Comparison of ENCODE assay signal across 1 cellular context in genomic region chr19:17947815-17948473, GRCh38.
A peak's percentile ranks its signal among the peaks of the same experiment; 100 is the strongest.
TF ChIP-seq lines count a peak whose summit lies in the region.

No MANE protein-coding gene starts in this region.

TF ChIP-seq in K562, 482 proteins besides CTCF, POLR2A, EP300 and RAD21 (continued from another document and continues in another):
- TF ChIP-seq ZBTB49 (CRISPR knock-in tag; IDR thresholded peaks at IDR 0.05; ENCODE audit: borderline replicate concordance), result no peak
- no peak for TF ChIP-seq EHMT2 (IDR thresholded peaks at IDR 0.05)
- no peak for TF ChIP-seq BRD4 (IDR thresholded peaks at IDR 0.05)
- no peak for TF ChIP-seq ZNF134 (CRISPR knock-in tag; conservative IDR thresholded peaks at IDR 0.05)
- TF ChIP-seq, protein P1, sequence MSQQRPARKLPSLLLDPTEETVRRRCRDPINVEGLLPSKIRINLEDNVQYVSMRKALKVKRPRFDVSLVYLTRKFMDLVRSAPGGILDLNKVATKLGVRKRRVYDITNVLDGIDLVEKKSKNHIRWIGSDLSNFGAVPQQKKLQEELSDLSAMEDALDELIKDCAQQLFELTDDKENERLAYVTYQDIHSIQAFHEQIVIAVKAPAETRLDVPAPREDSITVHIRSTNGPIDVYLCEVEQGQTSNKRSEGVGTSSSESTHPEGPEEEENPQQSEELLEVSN (IDR thresholded peaks at IDR 0.05; ENCODE audit: borderline replicate concordance in 1 of 2, extremely low read depth in 1 of 2, insufficient read depth in 1 of 2, insufficient read length in 1 of 2, low read depth in 1 of 2, low read length in 1 of 2, poor library complexity in 1 of 2, severe bottlenecking in 1 of 2), result peak in 1 of 2 experiments; percentile 26
- TF ChIP-seq, protein P2, sequence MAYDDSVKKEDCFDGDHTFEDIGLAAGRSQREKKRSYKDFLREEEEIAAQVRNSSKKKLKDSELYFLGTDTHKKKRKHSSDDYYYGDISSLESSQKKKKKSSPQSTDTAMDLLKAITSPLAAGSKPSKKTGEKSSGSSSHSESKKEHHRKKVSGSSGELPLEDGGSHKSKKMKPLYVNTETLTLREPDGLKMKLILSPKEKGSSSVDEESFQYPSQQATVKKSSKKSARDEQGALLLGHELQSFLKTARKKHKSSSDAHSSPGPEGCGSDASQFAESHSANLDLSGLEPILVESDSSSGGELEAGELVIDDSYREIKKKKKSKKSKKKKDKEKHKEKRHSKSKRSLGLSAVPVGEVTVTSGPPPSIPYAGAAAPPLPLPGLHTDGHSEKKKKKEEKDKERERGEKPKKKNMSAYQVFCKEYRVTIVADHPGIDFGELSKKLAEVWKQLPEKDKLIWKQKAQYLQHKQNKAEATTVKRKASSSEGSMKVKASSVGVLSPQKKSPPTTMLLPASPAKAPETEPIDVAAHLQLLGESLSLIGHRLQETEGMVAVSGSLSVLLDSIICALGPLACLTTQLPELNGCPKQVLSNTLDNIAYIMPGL (CRISPR knock-in tag; IDR thresholded peaks at IDR 0.05), result no peak
- 0 out of 2 replicates have a peak, but pooled peaks have one; percentile 18 for TF ChIP-seq POLR2G (IDR thresholded peaks at IDR 0.05; ENCODE audit: low read depth, low read length)
- no peak for TF ChIP-seq PTTG1 (tag; IDR thresholded peaks at IDR 0.05; ENCODE audit: low read depth)
- TF ChIP-seq ZNF699 (CRISPR knock-in tag; IDR thresholded peaks at IDR 0.05; ENCODE audit: insufficient replicate concordance), result no peak
- no peak for TF ChIP-seq HDAC3 (IDR thresholded peaks at IDR 0.05; ENCODE audit: borderline replicate concordance, partially characterized antibody)
- no peak for TF ChIP-seq GABPB2 (CRISPR knock-in tag; conservative IDR thresholded peaks at IDR 0.05)
- peak; percentile 7; the same call in 1 of the 2 replicates for TF ChIP-seq PHF8 (IDR thresholded peaks at IDR 0.05; ENCODE audit: borderline replicate concordance, low read length)
- TF ChIP-seq HNRNPK (IDR thresholded peaks at IDR 0.05; ENCODE audit: low read depth, low read length, poor library complexity, severe bottlenecking), result peak; percentile 92
- TF ChIP-seq, protein P3, sequence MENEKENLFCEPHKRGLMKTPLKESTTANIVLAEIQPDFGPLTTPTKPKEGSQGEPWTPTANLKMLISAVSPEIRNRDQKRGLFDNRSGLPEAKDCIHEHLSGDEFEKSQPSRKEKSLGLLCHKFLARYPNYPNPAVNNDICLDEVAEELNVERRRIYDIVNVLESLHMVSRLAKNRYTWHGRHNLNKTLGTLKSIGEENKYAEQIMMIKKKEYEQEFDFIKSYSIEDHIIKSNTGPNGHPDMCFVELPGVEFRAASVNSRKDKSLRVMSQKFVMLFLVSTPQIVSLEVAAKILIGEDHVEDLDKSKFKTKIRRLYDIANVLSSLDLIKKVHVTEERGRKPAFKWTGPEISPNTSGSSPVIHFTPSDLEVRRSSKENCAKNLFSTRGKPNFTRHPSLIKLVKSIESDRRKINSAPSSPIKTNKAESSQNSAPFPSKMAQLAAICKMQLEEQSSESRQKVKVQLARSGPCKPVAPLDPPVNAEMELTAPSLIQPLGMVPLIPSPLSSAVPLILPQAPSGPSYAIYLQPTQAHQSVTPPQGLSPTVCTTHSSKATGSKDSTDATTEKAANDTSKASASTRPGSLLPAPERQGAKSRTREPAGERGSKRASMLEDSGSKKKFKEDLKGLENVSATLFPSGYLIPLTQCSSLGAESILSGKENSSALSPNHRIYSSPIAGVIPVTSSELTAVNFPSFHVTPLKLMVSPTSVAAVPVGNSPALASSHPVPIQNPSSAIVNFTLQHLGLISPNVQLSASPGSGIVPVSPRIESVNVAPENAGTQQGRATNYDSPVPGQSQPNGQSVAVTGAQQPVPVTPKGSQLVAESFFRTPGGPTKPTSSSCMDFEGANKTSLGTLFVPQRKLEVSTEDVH (IDR thresholded peaks at IDR 0.05; ENCODE audit: low read depth, partially characterized antibody), result no peak
- TF ChIP-seq, protein P4, sequence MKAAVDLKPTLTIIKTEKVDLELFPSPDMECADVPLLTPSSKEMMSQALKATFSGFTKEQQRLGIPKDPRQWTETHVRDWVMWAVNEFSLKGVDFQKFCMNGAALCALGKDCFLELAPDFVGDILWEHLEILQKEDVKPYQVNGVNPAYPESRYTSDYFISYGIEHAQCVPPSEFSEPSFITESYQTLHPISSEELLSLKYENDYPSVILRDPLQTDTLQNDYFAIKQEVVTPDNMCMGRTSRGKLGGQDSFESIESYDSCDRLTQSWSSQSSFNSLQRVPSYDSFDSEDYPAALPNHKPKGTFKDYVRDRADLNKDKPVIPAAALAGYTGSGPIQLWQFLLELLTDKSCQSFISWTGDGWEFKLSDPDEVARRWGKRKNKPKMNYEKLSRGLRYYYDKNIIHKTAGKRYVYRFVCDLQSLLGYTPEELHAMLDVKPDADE (conservative IDR thresholded peaks at IDR 0.05; ENCODE audit: control insufficient read depth, low read depth, low read length), result peak; percentile 72; the same call in 1 of the 2 replicates
- peak; percentile 83 for TF ChIP-seq RFX1 (IDR thresholded peaks at IDR 0.05)
- no peak for TF ChIP-seq ZNF184 (CRISPR knock-in tag; IDR thresholded peaks at IDR 0.05)
- TF ChIP-seq, protein P5, sequence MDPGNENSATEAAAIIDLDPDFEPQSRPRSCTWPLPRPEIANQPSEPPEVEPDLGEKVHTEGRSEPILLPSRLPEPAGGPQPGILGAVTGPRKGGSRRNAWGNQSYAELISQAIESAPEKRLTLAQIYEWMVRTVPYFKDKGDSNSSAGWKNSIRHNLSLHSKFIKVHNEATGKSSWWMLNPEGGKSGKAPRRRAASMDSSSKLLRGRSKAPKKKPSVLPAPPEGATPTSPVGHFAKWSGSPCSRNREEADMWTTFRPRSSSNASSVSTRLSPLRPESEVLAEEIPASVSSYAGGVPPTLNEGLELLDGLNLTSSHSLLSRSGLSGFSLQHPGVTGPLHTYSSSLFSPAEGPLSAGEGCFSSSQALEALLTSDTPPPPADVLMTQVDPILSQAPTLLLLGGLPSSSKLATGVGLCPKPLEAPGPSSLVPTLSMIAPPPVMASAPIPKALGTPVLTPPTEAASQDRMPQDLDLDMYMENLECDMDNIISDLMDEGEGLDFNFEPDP (CRISPR knock-in tag; IDR thresholded peaks at IDR 0.05), result no peak
- peak; percentile 60; the same call in 1 of the 2 replicates for TF ChIP-seq CTBP1 (IDR thresholded peaks at IDR 0.05; ENCODE audit: borderline replicate concordance)
- peak; percentile 84; the same call in 1 of the 2 replicates for TF ChIP-seq ZNF740 (CRISPR knock-in tag; IDR thresholded peaks at IDR 0.05)
- peak in 1 of 2 experiments; percentile 95; a peak in 2 of 4 replicates for TF ChIP-seq ZNF740 (tag; IDR thresholded peaks at IDR 0.05)
- no peak for TF ChIP-seq U2AF1 (optimal IDR thresholded peaks at IDR 0.05; ENCODE audit: low read depth, low read length)
- TF ChIP-seq, protein P6, sequence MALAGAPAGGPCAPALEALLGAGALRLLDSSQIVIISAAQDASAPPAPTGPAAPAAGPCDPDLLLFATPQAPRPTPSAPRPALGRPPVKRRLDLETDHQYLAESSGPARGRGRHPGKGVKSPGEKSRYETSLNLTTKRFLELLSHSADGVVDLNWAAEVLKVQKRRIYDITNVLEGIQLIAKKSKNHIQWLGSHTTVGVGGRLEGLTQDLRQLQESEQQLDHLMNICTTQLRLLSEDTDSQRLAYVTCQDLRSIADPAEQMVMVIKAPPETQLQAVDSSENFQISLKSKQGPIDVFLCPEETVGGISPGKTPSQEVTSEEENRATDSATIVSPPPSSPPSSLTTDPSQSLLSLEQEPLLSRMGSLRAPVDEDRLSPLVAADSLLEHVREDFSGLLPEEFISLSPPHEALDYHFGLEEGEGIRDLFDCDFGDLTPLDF (CRISPR knock-in tag; IDR thresholded peaks at IDR 0.05), result no peak
- peak; percentile 42 for TF ChIP-seq HCFC1 (IDR thresholded peaks at IDR 0.05; ENCODE audit: low read depth, low read length)
- peak; percentile 91 for TF ChIP-seq EGR1 (conservative IDR thresholded peaks at IDR 0.05)
- TF ChIP-seq, protein P7, sequence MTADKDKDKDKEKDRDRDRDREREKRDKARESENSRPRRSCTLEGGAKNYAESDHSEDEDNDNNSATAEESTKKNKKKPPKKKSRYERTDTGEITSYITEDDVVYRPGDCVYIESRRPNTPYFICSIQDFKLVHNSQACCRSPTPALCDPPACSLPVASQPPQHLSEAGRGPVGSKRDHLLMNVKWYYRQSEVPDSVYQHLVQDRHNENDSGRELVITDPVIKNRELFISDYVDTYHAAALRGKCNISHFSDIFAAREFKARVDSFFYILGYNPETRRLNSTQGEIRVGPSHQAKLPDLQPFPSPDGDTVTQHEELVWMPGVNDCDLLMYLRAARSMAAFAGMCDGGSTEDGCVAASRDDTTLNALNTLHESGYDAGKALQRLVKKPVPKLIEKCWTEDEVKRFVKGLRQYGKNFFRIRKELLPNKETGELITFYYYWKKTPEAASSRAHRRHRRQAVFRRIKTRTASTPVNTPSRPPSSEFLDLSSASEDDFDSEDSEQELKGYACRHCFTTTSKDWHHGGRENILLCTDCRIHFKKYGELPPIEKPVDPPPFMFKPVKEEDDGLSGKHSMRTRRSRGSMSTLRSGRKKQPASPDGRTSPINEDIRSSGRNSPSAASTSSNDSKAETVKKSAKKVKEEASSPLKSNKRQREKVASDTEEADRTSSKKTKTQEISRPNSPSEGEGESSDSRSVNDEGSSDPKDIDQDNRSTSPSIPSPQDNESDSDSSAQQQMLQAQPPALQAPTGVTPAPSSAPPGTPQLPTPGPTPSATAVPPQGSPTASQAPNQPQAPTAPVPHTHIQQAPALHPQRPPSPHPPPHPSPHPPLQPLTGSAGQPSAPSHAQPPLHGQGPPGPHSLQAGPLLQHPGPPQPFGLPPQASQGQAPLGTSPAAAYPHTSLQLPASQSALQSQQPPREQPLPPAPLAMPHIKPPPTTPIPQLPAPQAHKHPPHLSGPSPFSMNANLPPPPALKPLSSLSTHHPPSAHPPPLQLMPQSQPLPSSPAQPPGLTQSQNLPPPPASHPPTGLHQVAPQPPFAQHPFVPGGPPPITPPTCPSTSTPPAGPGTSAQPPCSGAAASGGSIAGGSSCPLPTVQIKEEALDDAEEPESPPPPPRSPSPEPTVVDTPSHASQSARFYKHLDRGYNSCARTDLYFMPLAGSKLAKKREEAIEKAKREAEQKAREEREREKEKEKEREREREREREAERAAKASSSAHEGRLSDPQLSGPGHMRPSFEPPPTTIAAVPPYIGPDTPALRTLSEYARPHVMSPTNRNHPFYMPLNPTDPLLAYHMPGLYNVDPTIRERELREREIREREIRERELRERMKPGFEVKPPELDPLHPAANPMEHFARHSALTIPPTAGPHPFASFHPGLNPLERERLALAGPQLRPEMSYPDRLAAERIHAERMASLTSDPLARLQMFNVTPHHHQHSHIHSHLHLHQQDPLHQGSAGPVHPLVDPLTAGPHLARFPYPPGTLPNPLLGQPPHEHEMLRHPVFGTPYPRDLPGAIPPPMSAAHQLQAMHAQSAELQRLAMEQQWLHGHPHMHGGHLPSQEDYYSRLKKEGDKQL (CRISPR knock-in tag; IDR thresholded peaks at IDR 0.05; ENCODE audit: borderline replicate concordance), result no peak
- no peak for TF ChIP-seq ZNF263 (CRISPR knock-in tag; IDR thresholded peaks at IDR 0.05; ENCODE audit: borderline replicate concordance)
- TF ChIP-seq MEIS2 (IDR thresholded peaks at IDR 0.05; ENCODE audit: partially characterized antibody), result peak; percentile 90
- no peak for TF ChIP-seq ZBTB17 (CRISPR knock-in tag; IDR thresholded peaks at IDR 0.05)
- TF ChIP-seq NRF1 (conservative IDR thresholded peaks at IDR 0.05 in 1 of 2, IDR thresholded peaks at IDR 0.05 in 1 of 2), result peak; percentile 91
- no peak for TF ChIP-seq MTA3 (IDR thresholded peaks at IDR 0.05; ENCODE audit: borderline replicate concordance)
- peak; percentile 95 to 100 for TF ChIP-seq MAZ (CRISPR knock-in tag; conservative IDR thresholded peaks at IDR 0.05 in 1 of 2, IDR thresholded peaks at IDR 0.05 in 1 of 2)
- TF ChIP-seq PKNOX1 (IDR thresholded peaks at IDR 0.05), result no peak
- TF ChIP-seq, protein P8, sequence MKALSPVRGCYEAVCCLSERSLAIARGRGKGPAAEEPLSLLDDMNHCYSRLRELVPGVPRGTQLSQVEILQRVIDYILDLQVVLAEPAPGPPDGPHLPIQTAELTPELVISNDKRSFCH (CRISPR knock-in tag; IDR thresholded peaks at IDR 0.05), result no peak
- TF ChIP-seq, protein P8 (tag; IDR thresholded peaks at IDR 0.05), result no peak
